Comparison of ENCODE assay signal across 8 cellular contexts in genomic region chr10:22252801-22253577, GRCh38. TPM values are rescaled to one million over a fixed set of nuclear protein-coding genes. Genes with fewer than 3 reads are reported as not detected.
DNase-seq lines count a peak whose midpoint lies in the region; ATAC-seq and TF ChIP-seq lines count a peak whose summit lies in the region.

No MANE protein-coding gene starts in this region.

- POLR2A ChIA-PET in SK-N-SH (lab: Yijun Ruan, JAX) = no interaction called here
- POLR2A ChIA-PET in naive thymus-derived CD8-positive, alpha-beta T cell (lab: Charles Lee) = interaction anchor here (0.6 to 4.1 kb wide), 11 partner anchors 22 to 374 kb away, joined by 3 to 30 read pairs (median 5); partner anchors contain the start of genes BMI1 and COMMD3

- H3K36me3 Mint-ChIP-seq in activated T-cell treated with anti-CD3 and anti-CD28 coated beads, Interleukin-2, amount 50 U/mL, for 24 hours (ENCODE audit: low read depth) = peaks cover 18% of the 10 kb centered on the region
- peaks cover 0 to 7% (median 4%) of the 10 kb centered on the region in 3 donors for H3K36me3 Mint-ChIP-seq in naive thymus-derived CD8-positive, alpha-beta T cell

- no peak overlapping the region; the same call in 1 of the 2 replicates for H3K9ac ChIP-seq in SK-N-SH

- ATAC-seq in SK-N-SH treated with all-trans-retinoic acid at 6 μM for 48 hours = no peak
- peak; percentile 32 for ATAC-seq in HG03520 (IDR thresholded peaks at IDR 0.05; ENCODE audit: unreplicated experiment)
- peak; percentile 21 to 25 for ATAC-seq in naive thymus-derived CD8-positive, alpha-beta T cell

- H3K4me3 ChIP-seq in SK-N-SH (ENCODE audit: low read depth in 2 of 2, low read length in 1 of 2) (peak overlapping the region; percentile 53 to 62), esophagus muscularis mucosa (peak overlapping the region; percentile 80 to 87 (median 84))

- peak overlapping the region; percentile 83 for H3K4me3 Mint-ChIP-seq in activated T-cell treated with anti-CD3 and anti-CD28 coated beads, Interleukin-2, amount 50 U/mL, for 24 hours
- H3K4me3 Mint-ChIP-seq in naive thymus-derived CD8-positive, alpha-beta T cell = peak overlapping the region; percentile 85 to 94 (median 88)

- WGBS in SK-N-SH (ENCODE audit: low lambda C conversion rate) = 92% methylated on average over 62 of the region's 80 CpGs
- 47% methylated on average over 19 of the region's 80 CpGs for WGBS in esophagus muscularis mucosa

- TF ChIP-seq CTCF in SK-N-SH (IDR thresholded peaks at IDR 0.05) (no peak), esophagus muscularis mucosa (IDR thresholded peaks at IDR 0.05) (no peak)

- no peak for DNase-seq in SK-N-SH
- peak; percentile 80 for DNase-seq in activated T-cell treated with anti-CD3 and anti-CD28 coated beads, Interleukin-2, amount 50 U/mL, for 24 hours
- DNase-seq in esophagus muscularis mucosa (ENCODE audit: extremely low spot score) = no peak
- peak in 8 of 10 donors; percentile 8 to 64 (median 45) for DNase-seq in naive thymus-derived CD8-positive, alpha-beta T cell
- DNase-seq in substantia nigra (lab: John Stamatoyannopoulos, UW) = peak in 42 of 49 donors; percentile 15 to 81 (median 54)
- no peak for DNase-seq in OCI-M2 (lab: John Stamatoyannopoulos, UW; ENCODE audit: unreplicated experiment)

- CTCF ChIA-PET in SK-N-SH (lab: Yijun Ruan, JAX) = no interaction called here

- TF ChIP-seq RAD21 in SK-N-SH (IDR thresholded peaks at IDR 0.05; ENCODE audit: low read length) = no peak

- intact Hi-C loops in esophagus muscularis mucosa (cut with DNase I) = loop anchor here (5.0 to 10.0 kb wide), 5 partner anchors 69 to 842 kb away; partner anchors contain the start of genes BMI1, DNAJC1, MSRB2 and PIP4K2A

- H3K27ac Mint-ChIP-seq in activated T-cell treated with anti-CD3 and anti-CD28 coated beads, Interleukin-2, amount 50 U/mL, for 24 hours = peak overlapping the region; percentile 95
- H3K27ac Mint-ChIP-seq in naive thymus-derived CD8-positive, alpha-beta T cell = peak overlapping the region; percentile 80 to 95 (median 92)

- peak overlapping the region; percentile 97; the same call in 1 of the 2 replicates for H3K4me2 ChIP-seq in SK-N-SH

- no peak overlapping the region for H3K27ac ChIP-seq in SK-N-SH (ENCODE audit: low read depth in 2 of 2, low read length in 1 of 2)
- H3K27ac ChIP-seq in esophagus muscularis mucosa (replicated peaks in 1 of 4) = peak overlapping the region; percentile 90 to 97 (median 96)
- H3K27ac ChIP-seq in substantia nigra (ENCODE audit: low read depth, low read length, poor library complexity, severe bottlenecking) = peak overlapping the region; percentile 98

- no peaks in the 10 kb centered on the region for H3K9me3 ChIP-seq in SK-N-SH
- no peaks in the 10 kb centered on the region for H3K9me3 ChIP-seq in esophagus muscularis mucosa

- TF ChIP-seq POLR2A in esophagus muscularis mucosa (IDR thresholded peaks at IDR 0.05; ENCODE audit: low read depth) = no peak

- peaks cover 27% of the 10 kb centered on the region for H3K27me3 Mint-ChIP-seq in activated T-cell treated with anti-CD3 and anti-CD28 coated beads, Interleukin-2, amount 50 U/mL, for 24 hours
- H3K27me3 Mint-ChIP-seq in naive thymus-derived CD8-positive, alpha-beta T cell = peaks cover 9 to 33% (median 25%) of the 10 kb centered on the region in 5 donors

- H3K27me3 ChIP-seq in SK-N-SH (ENCODE audit: insufficient read depth) (0 out of 2 replicates have a peak, but pooled peaks cover 4% of the 10 kb centered on the region), esophagus muscularis mucosa (no peaks in the 10 kb centered on the region)

- no peaks in the 10 kb centered on the region for H3K9me3 Mint-ChIP-seq in activated T-cell treated with anti-CD3 and anti-CD28 coated beads, Interleukin-2, amount 50 U/mL, for 24 hours
- peaks cover 0 to 2% (median 0%) of the 10 kb centered on the region in 9 donors for H3K9me3 Mint-ChIP-seq in naive thymus-derived CD8-positive, alpha-beta T cell

- H3K4me1 ChIP-seq in SK-N-SH (ENCODE audit: control insufficient read depth in 1 of 2, insufficient read depth in 2 of 2, low read depth in 1 of 2, low read length in 1 of 2) (no peaks in the 10 kb centered on the region; a peak in 1 of 4 replicates), esophagus muscularis mucosa (peaks cover 0 to 18% (median 10%) of the 10 kb centered on the region in 4 donors)

- H3K79me2 ChIP-seq in SK-N-SH (ENCODE audit: insufficient read depth) = no peaks in the 10 kb centered on the region

- H2AFZ ChIP-seq in SK-N-SH (ENCODE audit: low read depth) = peak overlapping the region; percentile 99

- H3K4me1 Mint-ChIP-seq in activated T-cell treated with anti-CD3 and anti-CD28 coated beads, Interleukin-2, amount 50 U/mL, for 24 hours (ENCODE audit: low read depth) = peaks cover 44% of the 10 kb centered on the region
- H3K4me1 Mint-ChIP-seq in naive thymus-derived CD8-positive, alpha-beta T cell = peaks cover 5 to 32% (median 12%) of the 10 kb centered on the region in 4 donors

- no peaks in the 10 kb centered on the region for H3K36me3 ChIP-seq in SK-N-SH (replicated peaks in 1 of 2; ENCODE audit: control insufficient read depth in 1 of 2, insufficient read depth in 2 of 2, low read length in 1 of 2)
- H3K36me3 ChIP-seq in esophagus muscularis mucosa = no peaks in the 10 kb centered on the region

- H3K9me2 ChIP-seq in SK-N-SH = no peaks in the 10 kb centered on the region

- no peak for TF ChIP-seq EP300 in SK-N-SH (IDR thresholded peaks at IDR 0.05; ENCODE audit: borderline replicate concordance in 1 of 2, low read depth in 1 of 2, low read length in 1 of 2)
- TF ChIP-seq EP300 in esophagus muscularis mucosa (IDR thresholded peaks at IDR 0.05) = no peak

- no peaks in the 10 kb centered on the region for H3F3A ChIP-seq in SK-N-SH (replicated peaks; ENCODE audit: insufficient read depth)

- no peaks in the 10 kb centered on the region for H4K20me1 ChIP-seq in SK-N-SH (ENCODE audit: insufficient read depth)

TF ChIP-seq in SK-N-SH, 30 proteins besides CTCF, POLR2A, EP300 and RAD21 (continues in another document):
- TF ChIP-seq TAF1 (IDR thresholded peaks at IDR 0.05; ENCODE audit: borderline replicate concordance, low read depth, low read length) = no peak
- TF ChIP-seq ELF1 (IDR thresholded peaks at IDR 0.05) = no peak
- TF ChIP-seq EZH2phosphoT487 (IDR thresholded peaks at IDR 0.05; ENCODE audit: borderline replicate concordance, low read depth) = no peak
- no peak for TF ChIP-seq YY1 (IDR thresholded peaks at IDR 0.05; ENCODE audit: low read depth)
- TF ChIP-seq FOXJ3 (CRISPR knock-in tag; IDR thresholded peaks at IDR 0.05) = no peak
- TF ChIP-seq MXI1 (IDR thresholded peaks at IDR 0.05; ENCODE audit: low read depth, low read length) = no peak
- TF ChIP-seq MAX (IDR thresholded peaks at IDR 0.05; ENCODE audit: low read depth) = no peak
- TF ChIP-seq GATA2 (CRISPR knock-in tag; IDR thresholded peaks at IDR 0.05) = no peak
- TF ChIP-seq RCOR1 (IDR thresholded peaks at IDR 0.05; ENCODE audit: low read length) = no peak

TF ChIP-seq in SK-N-SH treated with all-trans-retinoic acid at 6 μM for 48 hours, 23 proteins besides CTCF, POLR2A, EP300 and RAD21:
- TF ChIP-seq ARNTL (CRISPR knock-in tag; IDR thresholded peaks at IDR 0.05; ENCODE audit: borderline replicate concordance, low read depth) (no peak), ESRRG (CRISPR knock-in tag; IDR thresholded peaks at IDR 0.05) (no peak), PPARA (CRISPR knock-in tag; IDR thresholded peaks at IDR 0.05; ENCODE audit: borderline replicate concordance) (no peak), CSDC2 (CRISPR knock-in tag; IDR thresholded peaks at IDR 0.05) (no peak)

RNA-seq across cellular contexts. Expression of gene EBLN1, which starts 35.2 kb away (rescaled TPM):
- not detected in 2 replicates for polyA plus RNA-seq in SK-N-SH (2012; rRNA removed)
- not detected in 2 replicates for polyA plus RNA-seq in SK-N-SH (2012; cell fraction: cytosol; rRNA removed)
- not detected in 2 replicates for polyA plus RNA-seq in SK-N-SH (2012; cell fraction: nucleus; rRNA removed)
- total RNA-seq in esophagus muscularis mucosa = not detected
- not detected for total RNA-seq in naive thymus-derived CD8-positive, alpha-beta T cell
- not detected for polyA plus RNA-seq in naive thymus-derived CD8-positive, alpha-beta T cell

Comparison
In these comparisons a context has a peak if more than half of its experiments do, and no peak if none do; other contexts are left out.
1. DNase-seq: peak in activated T-cell treated with anti-CD3 and anti-CD28 coated beads, Interleukin-2, amount 50 U/mL, for 24 hours (single experiment), naive thymus-derived CD8-positive, alpha-beta T cell (8 of 10) and substantia nigra (42 of 49); none in SK-N-SH (single experiment), esophagus muscularis mucosa (single experiment) and OCI-M2 (single experiment).
2. H3K27ac ChIP-seq: peak in esophagus muscularis mucosa (4 of 4) and substantia nigra (single experiment); none in SK-N-SH (0 of 2).